Comparison of ENCODE assay signal across 1 cellular context in genomic region chr11:9001736-9002135, GRCh38.
A peak's percentile ranks its signal among the peaks of the same experiment; 100 is the strongest.
TF ChIP-seq lines count a peak whose summit lies in the region.

No MANE protein-coding gene starts in this region.

TF ChIP-seq in K562, 482 proteins besides CTCF, POLR2A, EP300 and RAD21 (continued from another document and continues in another):
- TF ChIP-seq SPI1 (IDR thresholded peaks at IDR 0.05; ENCODE audit: borderline replicate concordance, low read depth, low read length), result peak; percentile 42; the same call in 1 of the 2 replicates
- no peak for TF ChIP-seq HDGF (IDR thresholded peaks at IDR 0.05)
- peak in 1 of 2 experiments; percentile 59; a peak in 1 of 3 replicates for TF ChIP-seq CBX3 (IDR thresholded peaks at IDR 0.05; ENCODE audit: borderline replicate concordance in 1 of 2, low read length in 2 of 2)
- no peak for TF ChIP-seq HMGN3 (IDR thresholded peaks at IDR 0.05; ENCODE audit: borderline replicate concordance, extremely low read depth, insufficient read length, low read depth, low read length)
- no peak for TF ChIP-seq CEBPG (CRISPR knock-in tag; IDR thresholded peaks at IDR 0.05)
- peak in 1 of 2 experiments; percentile 38; a peak in 1 of 4 replicates for TF ChIP-seq CEBPG (tag; conservative IDR thresholded peaks at IDR 0.05 in 1 of 2, IDR thresholded peaks at IDR 0.05 in 1 of 2)
- no peak for TF ChIP-seq POLR2AphosphoS2 (IDR thresholded peaks at IDR 0.05; ENCODE audit: low read length)
- no peak for TF ChIP-seq CBFA2T2 (conservative IDR thresholded peaks at IDR 0.05)
- TF ChIP-seq USF1 (CRISPR knock-in tag; IDR thresholded peaks at IDR 0.05), result no peak
- TF ChIP-seq KDM5B (IDR thresholded peaks at IDR 0.05; ENCODE audit: insufficient replicate concordance, low read depth, low read length), result no peak
- no peak for TF ChIP-seq CREBBP (IDR thresholded peaks at IDR 0.05; ENCODE audit: low read depth, low read length)
- TF ChIP-seq ATF6 (CRISPR knock-in tag; IDR thresholded peaks at IDR 0.05), result no peak
- no peak for TF ChIP-seq TRIM25 (IDR thresholded peaks at IDR 0.05; ENCODE audit: borderline replicate concordance)
- no peak for TF ChIP-seq ZNF830 (CRISPR knock-in tag; IDR thresholded peaks at IDR 0.05)
- TF ChIP-seq MEIS2 (IDR thresholded peaks at IDR 0.05; ENCODE audit: partially characterized antibody), result peak; percentile 54
- TF ChIP-seq ERF (CRISPR knock-in tag; IDR thresholded peaks at IDR 0.05), result no peak
- TF ChIP-seq ZNF224 (CRISPR knock-in tag; IDR thresholded peaks at IDR 0.05), result no peak
- TF ChIP-seq ZBTB26 (CRISPR knock-in tag; IDR thresholded peaks at IDR 0.05), result no peak
- TF ChIP-seq RBFOX2 (IDR thresholded peaks at IDR 0.05; ENCODE audit: low read depth, low read length), result no peak
- no peak for TF ChIP-seq HDAC3 (IDR thresholded peaks at IDR 0.05; ENCODE audit: borderline replicate concordance, partially characterized antibody)
- no peak for TF ChIP-seq ZNF584 (CRISPR knock-in tag; IDR thresholded peaks at IDR 0.05; ENCODE audit: low read depth)
- no peak for TF ChIP-seq KDM4B (IDR thresholded peaks at IDR 0.05; ENCODE audit: borderline replicate concordance in 2 of 2, low read depth in 1 of 2)
- TF ChIP-seq ZEB2 (IDR thresholded peaks at IDR 0.05), result no peak
- no peak for TF ChIP-seq ZC3H11A (IDR thresholded peaks at IDR 0.05; ENCODE audit: low read depth, low read length)
- no peak for TF ChIP-seq RFX1 (IDR thresholded peaks at IDR 0.05)
- no peak for TF ChIP-seq PATZ1 (CRISPR knock-in tag; IDR thresholded peaks at IDR 0.05; ENCODE audit: borderline replicate concordance)
- TF ChIP-seq KAT2B (IDR thresholded peaks at IDR 0.05; ENCODE audit: low read depth, low read length), result no peak
- no peak; the same call in 1 of the 2 replicates for TF ChIP-seq ARID1B (IDR thresholded peaks at IDR 0.05)
- no peak for TF ChIP-seq MCM7 (IDR thresholded peaks at IDR 0.05)
- TF ChIP-seq DEAF1 (CRISPR knock-in tag; IDR thresholded peaks at IDR 0.05), result no peak
- TF ChIP-seq ZNF407 (IDR thresholded peaks at IDR 0.05; ENCODE audit: low read depth), result no peak
- no peak for TF ChIP-seq TRIM24 (IDR thresholded peaks at IDR 0.05)
- no peak for TF ChIP-seq ZNF232 (CRISPR knock-in tag; IDR thresholded peaks at IDR 0.05)
- peak; percentile 74 for TF ChIP-seq SMARCE1 (IDR thresholded peaks at IDR 0.05)
- TF ChIP-seq ZKSCAN3 (CRISPR knock-in tag; IDR thresholded peaks at IDR 0.05), result no peak
- TF ChIP-seq ZNF551 (CRISPR knock-in tag; IDR thresholded peaks at IDR 0.05), result no peak
- TF ChIP-seq ZNF512 (tag; IDR thresholded peaks at IDR 0.05), result no peak
- no peak for TF ChIP-seq ESRRB (CRISPR knock-in tag; IDR thresholded peaks at IDR 0.05; ENCODE audit: borderline replicate concordance)
- no peak for TF ChIP-seq MTF1 (CRISPR knock-in tag; IDR thresholded peaks at IDR 0.05; ENCODE audit: borderline replicate concordance)
- TF ChIP-seq EGR1 (conservative IDR thresholded peaks at IDR 0.05), result no peak
- no peak for TF ChIP-seq ZNF644 (tag; IDR thresholded peaks at IDR 0.05; ENCODE audit: low read depth)
- TF ChIP-seq UBTF (IDR thresholded peaks at IDR 0.05; ENCODE audit: borderline replicate concordance in 1 of 2, low read depth in 2 of 2, low read length in 2 of 2), result 0 out of 4 replicates have a peak, but pooled peaks of 1 of the 2 experiments have one; percentile 38
